9 cellular contexts compared by ENCODE assay signal in the genomic region with DNA sequence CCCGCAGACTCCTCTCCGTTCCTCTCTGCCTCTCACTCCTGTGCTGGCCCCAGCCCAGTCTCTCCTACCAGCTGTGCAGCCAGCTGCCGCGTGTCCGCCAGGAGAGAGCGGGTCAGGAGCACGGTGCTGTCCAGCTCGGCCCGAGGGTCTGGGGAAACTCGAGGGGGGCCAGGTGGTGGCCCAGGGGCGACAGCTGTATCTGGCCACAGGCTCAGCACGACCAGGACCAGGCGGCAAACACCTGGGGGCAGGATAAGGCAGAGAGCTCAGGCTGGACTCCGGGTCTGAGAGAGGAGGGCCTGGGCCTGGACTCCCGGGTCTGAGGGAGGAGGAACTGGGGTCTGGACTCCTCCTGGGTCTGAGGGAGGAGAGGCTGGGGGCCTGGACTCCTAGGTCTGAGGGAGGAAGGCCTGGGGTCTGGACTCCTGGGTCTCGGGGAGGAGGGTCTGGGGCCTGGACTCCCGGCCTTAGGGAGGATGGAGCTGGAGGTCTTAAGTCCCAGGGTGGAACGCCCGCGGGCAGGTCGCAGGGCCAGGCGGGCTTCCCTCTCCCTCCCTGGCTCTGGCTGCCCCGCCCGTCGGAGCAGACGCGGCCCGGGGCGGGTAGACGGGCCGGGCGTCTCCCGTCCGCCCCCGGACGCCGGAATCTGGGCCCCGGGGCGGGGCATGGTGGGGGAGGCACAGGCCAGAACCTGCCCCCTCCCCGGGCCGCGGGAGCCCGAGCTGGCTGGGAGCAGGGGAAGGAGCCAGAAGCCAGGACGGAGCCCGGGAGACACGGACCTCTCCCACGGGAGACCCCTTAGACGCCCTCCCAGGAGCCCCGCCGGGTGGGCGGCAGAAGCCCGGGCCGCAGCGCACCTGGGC. TPM values are rescaled to one million over a fixed set of nuclear protein-coding genes. Genes with fewer than 3 reads are reported as not detected.
A peak's percentile ranks its signal among the peaks of the same experiment; 100 is the strongest.
DNase-seq lines count a peak whose midpoint lies in the region; ATAC-seq and TF ChIP-seq lines count a peak whose summit lies in the region.
"Had no signal": no experiment of that assay in that cellular context is flagged by ENCODE, and none has a peak within 500 bp of the region (broad histone marks: within the 10 kb centered on the region; RNA-seq: fewer than 3 reads in every experiment).

No MANE protein-coding gene starts in this region.

- peak overlapping the region in 9 of 11 experiments; percentile 38 to 67 (median 51); a peak in 12 of 22 replicates for H3K9ac ChIP-seq in BLaER1 treated with 17β-estradiol and CSF1 and Interleukin-3, amounts not matched to agents 10 nM and 100 nM
- peak overlapping the region; percentile 61 for H3K9ac ChIP-seq in mesendoderm (ENCODE audit: low read length)

- no peaks in the 10 kb centered on the region for H3K36me3 ChIP-seq in BLaER1 treated with 17β-estradiol and CSF1 and Interleukin-3, amounts not matched to agents 10 nM and 100 nM
- H3K36me3 ChIP-seq in breast epithelium (no peaks in the 10 kb centered on the region), mesendoderm (ENCODE audit: control insufficient read depth, insufficient read depth, low read length) (no peaks in the 10 kb centered on the region)

- peak overlapping the region; percentile 75 to 89 (median 82) for H3K4me2 ChIP-seq in BLaER1 treated with 17β-estradiol and CSF1 and Interleukin-3, amounts not matched to agents 10 nM and 100 nM
- H3K4me2 ChIP-seq in mesendoderm (ENCODE audit: low read length), result peak overlapping the region; percentile 22

- no peak overlapping the region for H4K8ac ChIP-seq in mesendoderm (ENCODE audit: low read depth, low read length)

- peak in 39 of 76 experiments; percentile 14 to 80 (median 39) for DNase-seq in HUDEP-2 (lab: John Stamatoyannopoulos, UW; ENCODE audit: unreplicated experiment in 76 of 76)
- no peak for DNase-seq in breast epithelium (ENCODE audit: low spot score in 2 of 2)
- DNase-seq in mesendoderm, result peak; percentile 65
- DNase-seq in NCI-H2029 treated with DMSO at 0.1 percent for 48 hours (lab: John Stamatoyannopoulos, UW), result no peak
- no peak for DNase-seq in activated gamma-delta T cell treated with Interleukin-2 at 50 U/mL for 16 hours
- no peak for DNase-seq in ACHN

- H3K4ac ChIP-seq in mesendoderm (ENCODE audit: low read depth, low read length), result no peak overlapping the region

- H3K79me1 ChIP-seq in mesendoderm (ENCODE audit: low read length), result no peaks in the 10 kb centered on the region

- H2BK120ac ChIP-seq in mesendoderm (ENCODE audit: low read depth, low read length), result no peak overlapping the region

- H3K27ac ChIP-seq in BLaER1 treated with 17β-estradiol and CSF1 and Interleukin-3, amounts not matched to agents 10 nM and 100 nM, result no peak overlapping the region
- H3K27ac ChIP-seq in breast epithelium (peak overlapping the region in 1 of 2 donors; percentile 2), mesendoderm (ENCODE audit: low read depth, low read length) (no peak overlapping the region)

- TF ChIP-seq POLR2A in breast epithelium (IDR thresholded peaks at IDR 0.05), result no peak

- intact Hi-C loops in breast epithelium (cut with DNase I; ENCODE audit: low total_unique reads), result no loop called here

- H3K56ac ChIP-seq in mesendoderm (ENCODE audit: low read length), result peak overlapping the region; percentile 9

- in situ Hi-C loops in ACHN (cut with HindIII; ENCODE audit: low pct_ligation_motif_present, low pct_unique_long_range_greater_than_20kb, low sequenced_read_pairs), result no loop called here

- H3K79me2 ChIP-seq in mesendoderm (ENCODE audit: control insufficient read depth, insufficient read depth, low read length), result no peaks in the 10 kb centered on the region

- H2AK5ac ChIP-seq in mesendoderm (ENCODE audit: low read length), result no peak overlapping the region

- H2BK15ac ChIP-seq in mesendoderm (replicated peaks; ENCODE audit: low read depth), result no peak overlapping the region

- peak overlapping the region; percentile 24 for H3K23ac ChIP-seq in mesendoderm (ENCODE audit: low read length)

- H3K4me3 ChIP-seq in BLaER1 treated with 17β-estradiol and CSF1 and Interleukin-3, amounts not matched to agents 10 nM and 100 nM, result peak overlapping the region; percentile 33 to 67 (median 51); a peak in 18 of 20 replicates
- H3K4me3 ChIP-seq in breast epithelium, result peak overlapping the region in 2 of 3 donors; percentile 45 to 64
- H3K4me3 ChIP-seq in mesendoderm (ENCODE audit: low read length), result no peak overlapping the region

- H4K20me1 ChIP-seq in BLaER1 treated with 17β-estradiol and CSF1 and Interleukin-3, amounts not matched to agents 10 nM and 100 nM, result peaks cover 0 to 26% (median 7%) of the 10 kb centered on the region in 11 experiments; a peak in 9 of 22 replicates

- no CpG with 5 or more reads among the region's 54 CpGs for WGBS in mesendoderm (ENCODE audit: extremely low coverage, insufficient coverage, low lambda C conversion rate)

- H3K27me3 ChIP-seq in BLaER1 treated with 17β-estradiol and CSF1 and Interleukin-3, amounts not matched to agents 10 nM and 100 nM, result peaks cover 53 to 78% (median 73%) of the 10 kb centered on the region in 11 experiments
- H3K27me3 ChIP-seq in breast epithelium (peaks cover 16 to 59% of the 10 kb centered on the region in 2 donors), mesendoderm (ENCODE audit: insufficient read depth, low read length, poor library complexity) (peaks cover 3% of the 10 kb centered on the region)

- peaks cover 12 to 26% (median 19%) of the 10 kb centered on the region in 10 experiments; a peak in 18 of 20 replicates for H3K4me1 ChIP-seq in BLaER1 treated with 17β-estradiol and CSF1 and Interleukin-3, amounts not matched to agents 10 nM and 100 nM
- H3K4me1 ChIP-seq in breast epithelium, result peaks cover 4 to 6% of the 10 kb centered on the region in 2 donors
- H3K4me1 ChIP-seq in mesendoderm (ENCODE audit: control insufficient read depth, low read depth, low read length), result no peaks in the 10 kb centered on the region

- H3K18ac ChIP-seq in mesendoderm (ENCODE audit: low read length), result peak overlapping the region; percentile 5

- no peak overlapping the region for H2BK5ac ChIP-seq in mesendoderm (ENCODE audit: low read length)

- H4K5ac ChIP-seq in mesendoderm (ENCODE audit: low read length), result no peak overlapping the region

- ATAC-seq in GM19351 (IDR thresholded peaks at IDR 0.05; ENCODE audit: unreplicated experiment), result no peak

- TF ChIP-seq CTCF in breast epithelium (IDR thresholded peaks at IDR 0.05), result no peak

- H3K9me3 ChIP-seq in BLaER1 treated with 17β-estradiol and CSF1 and Interleukin-3, amounts not matched to agents 10 nM and 100 nM (replicated peaks in 1 of 11), result no peaks in the 10 kb centered on the region
- H3K9me3 ChIP-seq in breast epithelium, result no peaks in the 10 kb centered on the region

RNA-seq across cellular contexts. Expression of a gene that starts 1.3 kb away (rescaled TPM):
- total RNA-seq in breast epithelium, result 1 to 10 TPM in 1 of 3 donors, under 1 TPM in 1, not detected in 1; 0.29 to 1.3 TPM
- 0.84 TPM for polyA plus RNA-seq in mesendoderm (2013, experiment 1 of 2)
- 0.41 TPM for polyA plus RNA-seq in mesendoderm (2013, experiment 2 of 2)

RNA-seq across cellular contexts. Expression of a gene that starts 5.9 kb away (rescaled TPM):
- total RNA-seq in breast epithelium, result not detected
- polyA plus RNA-seq in mesendoderm (2013, experiment 1 of 2), result not detected
- polyA plus RNA-seq in mesendoderm (2013, experiment 2 of 2), result 0.01 TPM
- total RNA-seq: pulmonary artery endothelial cell had no signal

RNA-seq across cellular contexts. Expression of a gene that starts 7.7 kb away (rescaled TPM):
- not detected for total RNA-seq in breast epithelium
- not detected for polyA plus RNA-seq in mesendoderm (2013, experiment 1 of 2)
- 0.08 TPM for polyA plus RNA-seq in mesendoderm (2013, experiment 2 of 2)
- total RNA-seq: pulmonary artery endothelial cell had no signal

RNA-seq across cellular contexts. Expression of a gene that starts 14.4 kb away (rescaled TPM):
- total RNA-seq in breast epithelium, result 1 to 10 TPM in 1 of 3 donors, under 1 TPM in 1, not detected in 1; 0.73 to 1.3 TPM
- 0.10 TPM for polyA plus RNA-seq in mesendoderm (2013, experiment 1 of 2)
- 0.10 TPM for polyA plus RNA-seq in mesendoderm (2013, experiment 2 of 2)
- total RNA-seq: pulmonary artery endothelial cell had no signal

RNA-seq across cellular contexts. Expression of a gene that starts 15.2 kb away (rescaled TPM):
- total RNA-seq in breast epithelium, result 10 to 100 TPM in 1 of 3 donors, 1 to 10 TPM in 2; 4.5 to 12.7 (median 9.8) TPM
- polyA plus RNA-seq in mesendoderm (2013, experiment 1 of 2), result 0.66 TPM
- 0.53 TPM for polyA plus RNA-seq in mesendoderm (2013, experiment 2 of 2)

Comparison
In these comparisons a context has a peak if more than half of its experiments do, and no peak if none do; other contexts are left out.
1. DNase-seq: peak in HUDEP-2 (39 of 76) and mesendoderm (single experiment); none in breast epithelium (0 of 2), NCI-H2029 treated with DMSO at 0.1 percent for 48 hours (single experiment), activated gamma-delta T cell treated with Interleukin-2 at 50 U/mL for 16 hours (single experiment) and ACHN (single experiment).